In genomic region chr15:36831125-36831914, GRCh38 we compare ENCODE assay signal across 9 cellular contexts.
DNase-seq lines count a peak whose midpoint lies in the region; ATAC-seq lines count a peak whose summit lies in the region.
"Had no signal": no experiment of that assay in that cellular context is flagged by ENCODE, and none has a peak within 500 bp of the region (broad histone marks: within the 10 kb centered on the region; RNA-seq: fewer than 3 reads in every experiment).

No MANE protein-coding gene starts in this region.

- DNase-seq in CD1c-positive myeloid dendritic cell (ENCODE audit: extremely low spot score) (peak; percentile 34), amniotic epithelial cell (ENCODE audit: low read depth) (peak; percentile 4), globus pallidus (ENCODE audit: low spot score) (no peak), NCI-H510A (lab: John Stamatoyannopoulos, UW) (no peak), left lobe of liver (ENCODE audit: low spot score) (no peak)
- DNase-seq in activated naive CD4-positive, alpha-beta T cell (lab: John Stamatoyannopoulos, UW), result no peak
- DNase-seq: naive B cell had no signal

- ATAC-seq in GM19438 (IDR thresholded peaks at IDR 0.05; ENCODE audit: low read depth, unreplicated experiment) (peak; percentile 96), HG03066 (IDR thresholded peaks at IDR 0.05; ENCODE audit: low read depth, unreplicated experiment) (peak; percentile 97), left lobe of liver (no peak)

Comparison
In these comparisons a context has a peak if more than half of its experiments do, and no peak if none do; other contexts are left out.
1. DNase-seq: peak in CD1c-positive myeloid dendritic cell (single experiment) and amniotic epithelial cell (single experiment); none in globus pallidus (single experiment), NCI-H510A (single experiment), activated naive CD4-positive, alpha-beta T cell (0 of 4) and left lobe of liver (single experiment).